In the genomic region with DNA sequence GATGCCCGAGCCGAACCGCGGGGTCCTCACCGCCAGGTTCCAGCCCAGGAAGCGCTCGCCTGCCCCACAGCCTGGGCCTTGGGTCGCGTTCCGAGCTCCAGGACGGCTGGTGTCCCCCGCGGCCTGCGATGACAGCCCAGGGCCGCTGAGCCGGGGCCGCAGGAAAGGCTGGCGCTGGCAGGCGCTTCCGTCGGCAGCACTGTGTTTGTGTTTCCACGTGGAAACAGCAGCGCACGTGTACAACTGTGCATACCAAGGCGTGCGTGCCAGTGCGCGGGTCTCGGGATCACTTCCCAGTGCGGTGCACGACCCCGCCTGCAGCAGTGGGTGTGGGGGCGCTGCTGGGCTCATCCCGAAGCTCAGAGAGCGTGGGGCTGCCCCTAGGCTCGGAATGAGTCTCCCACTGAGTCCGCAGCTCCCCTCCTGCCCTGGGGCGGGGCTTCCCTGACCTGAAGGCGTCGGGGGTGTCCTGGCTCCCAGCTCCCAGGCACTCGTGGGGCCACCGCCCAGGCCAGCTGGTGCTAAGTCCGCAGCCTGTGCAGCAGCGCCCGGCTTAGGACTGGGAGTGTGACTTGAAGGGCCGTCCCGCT, we compare ENCODE assay signal across 9 cellular contexts. TPM values are rescaled to one million over a fixed set of nuclear protein-coding genes. Genes with fewer than 3 reads are reported as not detected.
DNase-seq lines count a peak whose midpoint lies in the region; ATAC-seq, FAIRE-seq and TF ChIP-seq lines count a peak whose summit lies in the region.
"Had no signal": no experiment of that assay in that cellular context is flagged by ENCODE, and none has a peak within 500 bp of the region (broad histone marks: within the 10 kb centered on the region; RNA-seq: fewer than 3 reads in every experiment).

No MANE protein-coding gene starts in this region.

- no peak for TF ChIP-seq POLR2A in K562 (conservative IDR thresholded peaks at IDR 0.05)
- TF ChIP-seq POLR2A in stomach (IDR thresholded peaks at IDR 0.05) = no peak
- no peak for TF ChIP-seq POLR2A in GM12892 (IDR thresholded peaks at IDR 0.05; ENCODE audit: low read depth, low read length)

- CTCF ChIA-PET in K562 (lab: Yijun Ruan, JAX; ENCODE audit: low intra/inter-chr PET ratio) = no interaction called here

- intact Hi-C loops in K562 (cut with micrococcal nuclease) (loop anchor here (10.0 kb wide), 1 partner anchor 92 kb away; a partner anchor contains a TSS), kidney (cut with DNase I) (no loop called here), stomach (cut with DNase I; ENCODE audit: low total_unique reads) (no loop called here)

- no peaks in the 10 kb centered on the region for H3K79me2 ChIP-seq in K562 (ENCODE audit: control insufficient read depth, insufficient read depth, low read length)

- FAIRE-seq in K562 (lab: Jason Lieb, UNC) (no peak), kidney (lab: Jason Lieb, UNC) (no peak), D721Med (lab: Jason Lieb, UNC) (no peak), GM12892 (lab: Jason Lieb, UNC) (no peak)

- H3K27ac ChIP-seq in K562 (ENCODE audit: extremely low read depth, low read depth, low read length) (no peak overlapping the region), kidney (ENCODE audit: low read depth in 2 of 2, low read length in 2 of 2) (no peak overlapping the region), stomach (peak overlapping the region in 3 of 5 donors; percentile 35 to 77 (median 42))
- H3K27ac ChIP-seq: SK-N-MC had no signal

- TF ChIP-seq EP300 in K562 (IDR thresholded peaks at IDR 0.05; ENCODE audit: low read length) = no peak
- no peak for TF ChIP-seq EP300 in stomach (IDR thresholded peaks at IDR 0.05)

- H3K27me3 ChIP-seq in K562 (ENCODE audit: control insufficient read depth in 2 of 2, insufficient read depth in 2 of 2, low read length in 2 of 2) (no peaks in the 10 kb centered on the region), stomach (no peaks in the 10 kb centered on the region)

- no peak overlapping the region for H3K9ac ChIP-seq in K562 (ENCODE audit: insufficient read depth in 1 of 2, low read depth in 2 of 2, low read length in 2 of 2)
- no peak overlapping the region for H3K9ac ChIP-seq in kidney (ENCODE audit: low read length in 2 of 2)

- H2AFZ ChIP-seq in K562 (ENCODE audit: low read depth, low read length) = no peak overlapping the region

- H4K20me1 ChIP-seq in K562 (replicated peaks; ENCODE audit: control insufficient read depth, insufficient read depth, low read length) = no peaks in the 10 kb centered on the region

- ATAC-seq in HG03354 (IDR thresholded peaks at IDR 0.05; ENCODE audit: poor library complexity, severe bottlenecking, unreplicated experiment) (peak; percentile 13), K562 (no peak)

- no peaks in the 10 kb centered on the region for H3K9me1 ChIP-seq in K562 (ENCODE audit: control insufficient read depth, insufficient read depth, low read length)

- WGBS in K562 (ENCODE audit: insufficient coverage, low coverage, missing lambda C conversion rate) = 93% methylated on average over 22 of the region's 47 CpGs
- 35 to 55% (median 44%) methylated on average over 33 to 47 of the region's 47 CpGs; no CpG with 5 or more reads in 1 of the 5 donors for WGBS in stomach, 5 donors

- POLR2A ChIA-PET in K562 (lab: Yijun Ruan, JAX) = interaction anchor here (0.8 to 2.1 kb wide), 2 partner anchors 18 to 19 kb away, joined by 4 read pairs; a partner anchor contains a TSS

- no TSS peak for BruUV-seq in K562 (replicated peaks; lab: Mats Ljungman, UMichigan)

- H3K4me1 ChIP-seq in K562 (replicated peaks in 1 of 2; ENCODE audit: control insufficient read depth in 2 of 2, insufficient read depth in 2 of 2, low read length in 2 of 2) (peaks cover 0 to 35% of the 10 kb centered on the region in 2 experiments; a peak in 3 of 5 replicates), kidney (ENCODE audit: control insufficient read depth in 1 of 2, insufficient read depth in 1 of 2, low read depth in 1 of 2, low read length in 2 of 2) (no peaks in the 10 kb centered on the region), stomach (peaks cover 5 to 20% (median 11%) of the 10 kb centered on the region in 4 donors)

- in situ Hi-C loops in K562 (cut with MboI) = loop anchor here (10.0 kb wide), 1 partner anchor 292 kb away; no protein-coding TSS in a partner anchor

- TF ChIP-seq CTCF in K562 (IDR thresholded peaks at IDR 0.05 in 2 of 3, conservative IDR thresholded peaks at IDR 0.05 in 1 of 3; ENCODE audit: insufficient read depth in 2 of 3, low read depth in 1 of 3, low read length in 3 of 3) (no peak), kidney (IDR thresholded peaks at IDR 0.05; ENCODE audit: borderline replicate concordance, extremely low read depth, insufficient read depth) (no peak), stomach (IDR thresholded peaks at IDR 0.05) (no peak), D721Med (IDR thresholded peaks at IDR 0.05; ENCODE audit: insufficient read depth, missing control alignments) (no peak)

- no peak overlapping the region for H3K4me3 ChIP-seq in K562
- peak overlapping the region in 1 of 2 donors; percentile 21 for H3K4me3 ChIP-seq in kidney (ENCODE audit: low read length in 2 of 2)
- H3K4me3 ChIP-seq in stomach = peak overlapping the region; percentile 35 to 53 (median 50)
- H3K4me3 ChIP-seq: SK-N-MC had no signal

- H3K9me3 ChIP-seq in K562 (replicated peaks; ENCODE audit: control insufficient read depth, insufficient read depth, low read depth, low read length) (no peaks in the 10 kb centered on the region), kidney (ENCODE audit: control insufficient read depth in 1 of 2, low read length in 2 of 2) (no peaks in the 10 kb centered on the region), stomach (no peaks in the 10 kb centered on the region)

- no peak for TF ChIP-seq RAD21 in K562 (CRISPR knock-in tag; conservative IDR thresholded peaks at IDR 0.05 in 1 of 2, IDR thresholded peaks at IDR 0.05 in 1 of 2)

- H3K4me2 ChIP-seq in K562 (ENCODE audit: insufficient read depth, low read length) = no peak overlapping the region

- H3K36me3 ChIP-seq in K562 (ENCODE audit: control insufficient read depth, insufficient read depth, low read length) (peaks cover 30% of the 10 kb centered on the region; the same call in 1 of the 3 replicates), kidney (ENCODE audit: control insufficient read depth in 1 of 2, insufficient read depth in 2 of 2, low read length in 2 of 2) (peaks cover 3 to 14% of the 10 kb centered on the region in 2 donors), stomach (peaks cover 38 to 54% (median 48%) of the 10 kb centered on the region in 4 donors)

- DNase-seq in K562 (ENCODE audit: extremely low read depth in 1 of 4, low spot score in 3 of 4) = no peak
- peak; percentile 88 for DNase-seq in kidney
- no peak for DNase-seq in stomach
- DNase-seq in D721Med (ENCODE audit: insufficient read length, low spot score) = no peak
- no peak for DNase-seq in GM12892 (ENCODE audit: insufficient read length)
- DNase-seq in medulla oblongata (ENCODE audit: extremely low spot score) = no peak
- DNase-seq in NCI-H2196 (lab: John Stamatoyannopoulos, UW; ENCODE audit: unreplicated experiment) = no peak

TF ChIP-seq in K562, 482 proteins besides CTCF, POLR2A, EP300 and RAD21 (continues in another document):
- TF ChIP-seq ZNF695 (CRISPR knock-in tag; IDR thresholded peaks at IDR 0.05) (no peak), ARNT (IDR thresholded peaks at IDR 0.05) (no peak), ERF (CRISPR knock-in tag; IDR thresholded peaks at IDR 0.05) (no peak), MAFG (tag; conservative IDR thresholded peaks at IDR 0.05) (no peak), SMAD4 (CRISPR knock-in tag; conservative IDR thresholded peaks at IDR 0.05) (no peak), MTA3 (IDR thresholded peaks at IDR 0.05; ENCODE audit: borderline replicate concordance) (no peak), BHLHE40 (IDR thresholded peaks at IDR 0.05; ENCODE audit: low read length) (no peak)

RNA-seq across cellular contexts. Expression of a gene that starts 17.2 kb away (rescaled TPM):
- 41.6 and 134 TPM in 2 replicates for total RNA-seq in K562 (2011; cell fraction: chromatin; rRNA removed; ENCODE audit: low replicate concordance)
- 104 and 127 TPM in 2 replicates for total RNA-seq in K562 (2011; cell fraction: nucleolus; rRNA removed)
- total RNA-seq in K562 (2011; cell fraction: nucleoplasm; rRNA removed) = 53.1 and 59.0 TPM in 2 replicates
- 19.8 and 23.1 TPM in 2 replicates for total RNA-seq in K562 (2014; rRNA removed)
- total RNA-seq in K562 (2014; rRNA removed; fragmentation: Illumina TruSeq; extraction: Trizol) = 2.7 and 3.3 TPM in 2 replicates
- 11.1 and 12.6 TPM in 2 replicates for total RNA-seq in K562 (2015; rRNA removed; fragmentation: Illumina TruSeq; extraction: Trizol)
- 25.6 and 31.1 TPM in 2 replicates for total RNA-seq in K562 (2021)
- 6.4 and 13.9 TPM in 2 replicates for polyA plus RNA-seq in K562 (2011; rRNA removed)
- polyA plus RNA-seq in K562 (2011; cell fraction: cytosol; rRNA removed) = 8.3 and 24.8 TPM in 2 replicates
- polyA plus RNA-seq in K562 (2011; cell fraction: nucleus; rRNA removed) = 60.3 and 105 TPM in 2 replicates
- 21.4 and 42.0 TPM in 2 replicates for polyA plus RNA-seq in K562 (2012)
- polyA plus RNA-seq in K562 (2014; fragmentation: Illumina TruSeq; extraction: Trizol) = 4.1 and 9.6 TPM in 2 replicates
- under 1 TPM; 0.06 to 0.98 TPM for polyA plus RNA-seq in K562 (2014; fragmentation: Nextera tagmentation; extraction: Ambion mirVana)
- polyA plus RNA-seq in K562 (2014; rRNA removed) = 22.1 and 26.3 TPM in 2 replicates
- 2.1 and 3.0 TPM in 2 replicates for polyA minus RNA-seq in K562 (2011; rRNA and poly(A)+ RNA removed)
- 8.8 and 9.3 TPM in 2 replicates for polyA minus RNA-seq in K562 (2011; cell fraction: cytosol; rRNA and poly(A)+ RNA removed)
- polyA minus RNA-seq in K562 (2011; cell fraction: nucleus; rRNA and poly(A)+ RNA removed) = 28.7 and 31.2 TPM in 2 replicates
- 38.5 TPM for total RNA-seq in kidney
- polyA plus RNA-seq in kidney (ENCODE audit: insufficient read depth, low read depth, low replicate concordance) = 23.4 TPM
- 100 to 1,000 TPM in 1 of 5 donors, 10 to 100 TPM in 4; 11.6 to 140 (median 52.5) TPM for total RNA-seq in stomach
- polyA plus RNA-seq in stomach = 10 to 100 TPM; 34.7 to 43.7 (median 40.8) TPM
- polyA plus RNA-seq in GM12892 (2012; ENCODE audit: missing spikeins) = 13.9 TPM

Comparison
In these comparisons a context has a peak if more than half of its experiments do, and no peak if none do; other contexts are left out.
1. H3K27ac ChIP-seq: peak in stomach (3 of 5); none in K562 (single experiment) and kidney (0 of 2).